ENCODE assay signal across 8 cellular contexts in the genomic region with DNA sequence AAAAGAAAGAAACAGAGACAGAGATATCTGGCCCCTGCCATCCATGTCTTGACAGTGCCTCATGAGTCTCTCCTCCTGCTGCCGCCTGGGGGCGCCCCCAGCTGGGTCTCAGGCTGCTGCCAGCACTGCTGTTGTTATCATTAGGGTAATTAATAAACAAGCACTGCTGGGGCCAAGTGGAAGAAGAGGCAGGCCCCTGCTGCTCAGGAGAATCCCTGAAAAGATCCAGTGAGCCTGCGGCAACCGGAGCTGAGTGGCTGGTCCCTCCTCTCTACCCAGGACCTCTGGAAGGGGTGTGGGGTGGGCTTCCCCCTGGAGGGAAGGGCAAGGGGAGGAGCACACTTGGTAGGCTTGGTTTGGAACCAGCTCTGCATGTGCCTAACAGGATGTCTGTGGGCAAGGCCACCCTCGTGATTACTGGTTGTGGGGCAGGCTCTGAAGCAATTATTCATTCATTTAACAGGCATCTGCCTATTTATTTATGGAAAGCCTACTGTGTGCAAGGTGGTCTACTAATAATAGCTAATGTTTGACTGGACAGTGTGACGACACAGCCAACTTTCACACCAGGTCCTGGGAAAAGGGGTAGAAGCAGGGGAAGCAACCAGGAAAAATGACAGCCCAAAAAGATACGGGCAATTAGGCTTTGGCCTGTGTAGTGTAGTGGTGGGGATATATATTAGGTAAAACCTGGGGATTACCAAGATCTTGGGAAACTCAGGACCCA. TPM values are rescaled to one million over a fixed set of nuclear protein-coding genes. Genes with fewer than 3 reads are reported as not detected.
DNase-seq lines count a peak whose midpoint lies in the region; ATAC-seq, FAIRE-seq and TF ChIP-seq lines count a peak whose summit lies in the region.

No MANE protein-coding gene starts in this region.

- ATAC-seq in GM18909 (IDR thresholded peaks at IDR 0.05; ENCODE audit: poor library complexity, unreplicated experiment) = peak; percentile 70
- ATAC-seq in HG02970 (IDR thresholded peaks at IDR 0.05; ENCODE audit: low FRiP score, unreplicated experiment) = no peak

- intact Hi-C loops in sigmoid colon (cut with DNase I) = loop anchor here (2.0 to 5.0 kb wide), 3 partner anchors 27 to 104 kb away; a partner anchor contains a TSS

- no peaks in the 10 kb centered on the region for H3K36me3 Mint-ChIP-seq in astrocyte (ENCODE audit: low read depth, unreplicated experiment)

- peak overlapping the region; percentile 23 for H3K27ac Mint-ChIP-seq in astrocyte (ENCODE audit: unreplicated experiment)

- no peaks in the 10 kb centered on the region for H3K27me3 Mint-ChIP-seq in astrocyte (ENCODE audit: low read depth, unreplicated experiment)

- H3K27me3 ChIP-seq in astrocyte (ENCODE audit: insufficient read depth, low read length) = peaks cover 3% of the 10 kb centered on the region
- no peaks in the 10 kb centered on the region for H3K27me3 ChIP-seq in sigmoid colon

- no peak for TF ChIP-seq EP300 in sigmoid colon (IDR thresholded peaks at IDR 0.05)

- H3K36me3 ChIP-seq in astrocyte (ENCODE audit: insufficient read depth, low read length) (no peaks in the 10 kb centered on the region), sigmoid colon (no peaks in the 10 kb centered on the region)

- H3K9me3 ChIP-seq in astrocyte (ENCODE audit: insufficient read depth, low read depth, low read length) (no peaks in the 10 kb centered on the region), sigmoid colon (no peaks in the 10 kb centered on the region)

- H3K4me1 ChIP-seq in astrocyte (ENCODE audit: insufficient read depth, low read length) (peaks cover 32% of the 10 kb centered on the region), sigmoid colon (peaks cover 0 to 20% (median 17%) of the 10 kb centered on the region in 4 donors)

- peaks cover 32% of the 10 kb centered on the region for H3K4me1 Mint-ChIP-seq in astrocyte (ENCODE audit: low read depth, unreplicated experiment)

- no peak for TF ChIP-seq POLR2A in sigmoid colon (IDR thresholded peaks at IDR 0.05)

- H3K4me3 ChIP-seq in astrocyte (ENCODE audit: insufficient read depth, low read depth, low read length) (peak overlapping the region; percentile 64), sigmoid colon (peak overlapping the region in 2 of 4 donors; percentile 73 to 84)

- TF ChIP-seq CTCF in astrocyte (IDR thresholded peaks at IDR 0.05; ENCODE audit: insufficient read depth, low read depth, low read length) = peak; percentile 85
- peak in 3 of 4 experiments; percentile 45 to 61 (median 60) for TF ChIP-seq CTCF in sigmoid colon (IDR thresholded peaks at IDR 0.05)

- DNase-seq in AG08395 (ENCODE audit: low spot score) (peak; percentile 75), NCI-H1105 (lab: John Stamatoyannopoulos, UW) (peak; percentile 61), T1000 (lab: John Stamatoyannopoulos, UW) (peak; percentile 48), astrocyte (ENCODE audit: low read depth) (peak; percentile 32), hippocampal formation (lab: John Stamatoyannopoulos, UW) (peak; percentile 79 to 83), sigmoid colon (peak; percentile 78)

- no peak overlapping the region for H3K27ac ChIP-seq in astrocyte (ENCODE audit: low read depth, low read length)
- peak overlapping the region; percentile 2 to 66 (median 46) for H3K27ac ChIP-seq in sigmoid colon

- peak overlapping the region; percentile 86 for H3K4me3 Mint-ChIP-seq in astrocyte (ENCODE audit: unreplicated experiment)

- WGBS in sigmoid colon, 2 donors = 15 to 17% methylated on average over 7 of the region's 7 CpGs

- FAIRE-seq in astrocyte (lab: Jason Lieb, UNC) = no peak

- peak overlapping the region; percentile 67 for H2AFZ ChIP-seq in astrocyte (ENCODE audit: low read depth, low read length)

- H3K79me2 ChIP-seq in astrocyte (ENCODE audit: insufficient read depth, low read length) = peaks cover 7% of the 10 kb centered on the region

- no peaks in the 10 kb centered on the region for H3K9me3 Mint-ChIP-seq in astrocyte (ENCODE audit: unreplicated experiment)

- peak overlapping the region; percentile 97 for H3K4me2 ChIP-seq in astrocyte (ENCODE audit: low read length)

- peak overlapping the region; percentile 73 for H3K9ac ChIP-seq in astrocyte (ENCODE audit: low read length)

- peaks cover 14% of the 10 kb centered on the region for H4K20me1 ChIP-seq in astrocyte (ENCODE audit: insufficient read depth, low read length)

RNA-seq across cellular contexts. Expression of a gene that starts 1.2 kb away (rescaled TPM):
- 28.5 and 34.0 TPM in 2 replicates for total RNA-seq in astrocyte
- 1 to 10 TPM; 3.9 to 6.6 (median 4.3) TPM for total RNA-seq in sigmoid colon
- polyA plus RNA-seq in sigmoid colon = 1 to 10 TPM; 1.4 to 4.4 (median 1.8) TPM

RNA-seq across cellular contexts. Expression of a gene that starts 13.8 kb away (rescaled TPM):
- 35.9 and 39.1 TPM in 2 replicates for total RNA-seq in astrocyte
- total RNA-seq in sigmoid colon = 10 to 100 TPM; 13.8 to 22.2 (median 15.4) TPM
- polyA plus RNA-seq in sigmoid colon = 10 to 100 TPM in 1 of 3 donors, 1 to 10 TPM in 2; 4.2 to 18.8 (median 4.2) TPM

RNA-seq across cellular contexts. Expression of a gene that starts 44.2 kb away (rescaled TPM):
- total RNA-seq in astrocyte (0.14 TPM in 1 of 2 replicates, not detected in the other), sigmoid colon (1 to 10 TPM in 3 of 4 donors, not detected in 1; 1.6 to 2.5 (median 1.8) TPM)
- polyA plus RNA-seq in sigmoid colon = 1 to 10 TPM; 4.1 to 4.8 (median 4.6) TPM
